ENCODE assay signal across 17 cellular contexts in the genomic region with DNA sequence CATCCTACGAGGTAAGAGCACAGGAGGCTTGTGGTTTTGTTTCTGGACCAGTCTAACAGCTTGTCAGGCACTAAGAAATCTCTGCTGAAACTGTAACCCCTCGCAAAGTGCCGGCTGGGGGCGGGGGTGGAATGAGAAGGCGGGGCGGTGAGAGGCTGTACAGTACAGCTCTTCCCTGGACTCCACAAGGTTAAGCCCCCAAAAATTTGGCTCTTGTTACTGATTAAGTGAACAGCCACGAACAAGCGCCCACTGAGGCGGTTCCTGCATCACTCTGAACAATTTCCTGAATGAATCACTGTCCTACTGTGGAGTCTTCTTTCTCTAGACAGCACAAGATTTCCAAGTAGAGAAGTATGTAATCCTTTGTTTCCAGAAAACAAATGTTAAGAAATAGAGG. TPM values are rescaled to one million over a fixed set of nuclear protein-coding genes. Genes with fewer than 3 reads are reported as not detected.
A peak's percentile ranks its signal among the peaks of the same experiment; 100 is the strongest.
DNase-seq lines count a peak whose midpoint lies in the region; ATAC-seq and TF ChIP-seq lines count a peak whose summit lies in the region.
"Had no signal": no experiment of that assay in that cellular context is flagged by ENCODE, and none has a peak within 500 bp of the region (broad histone marks: within the 10 kb centered on the region; RNA-seq: fewer than 3 reads in every experiment).

No MANE protein-coding gene starts in this region.

- intact Hi-C loops in activated naive CD4-positive, alpha-beta T cell treated with anti-CD3 and anti-CD28 coated beads for 36 hours (cut with micrococcal nuclease) = no loop called here

- H3K4me1 Mint-ChIP-seq in activated naive CD4-positive, alpha-beta T cell treated with anti-CD3 and anti-CD28 coated beads for 36 hours (ENCODE audit: low read depth) = peaks cover 26% of the 10 kb centered on the region
- H3K4me1 Mint-ChIP-seq: mesothelial cell of epicardium had no signal

- WGBS in GM23248 (ENCODE audit: low coverage in 1 of 2, low lambda C conversion rate in 2 of 2, missing lambda C conversion rate in 2 of 2), 2 experiments = 44 to 45% methylated on average over 9 of the region's 9 CpGs

- 0 out of 2 replicates have a peak, but pooled peaks cover 4% of the 10 kb centered on the region for H3K4me1 ChIP-seq in GM23248 (ENCODE audit: insufficient read depth)

- no peak overlapping the region for H3K9ac ChIP-seq in GM23248

- H3K4me3 ChIP-seq in GM23248 = no peak overlapping the region
- no peak overlapping the region for H3K4me3 ChIP-seq in epithelial cell of esophagus (ENCODE audit: low read length)

- 0 out of 2 replicates have a peak, but pooled peaks cover 3% of the 10 kb centered on the region for H3K27me3 ChIP-seq in GM23248 (replicated peaks; ENCODE audit: insufficient read depth)

- no peaks in the 10 kb centered on the region for H3F3A ChIP-seq in GM23248 (ENCODE audit: insufficient read depth)

- H3K9me3 Mint-ChIP-seq in activated naive CD4-positive, alpha-beta T cell treated with anti-CD3 and anti-CD28 coated beads for 36 hours = no peaks in the 10 kb centered on the region
- H3K9me3 Mint-ChIP-seq: dendritic cell treated with granulocyte-macrophage colony-stimulating factor and Interleukin-4, amounts not matched to agents 40 ng/mL and 50 ng/mL, for 4 days; mesothelial cell of epicardium had no signal

- ATAC-seq in HG03196 (IDR thresholded peaks at IDR 0.05; ENCODE audit: unreplicated experiment) = no peak

- H3K9me2 ChIP-seq in GM23248 (ENCODE audit: insufficient read depth) = no peaks in the 10 kb centered on the region

- peak overlapping the region; percentile 52 for H2AFZ ChIP-seq in GM23248

- no peaks in the 10 kb centered on the region for H3K36me3 Mint-ChIP-seq in activated naive CD4-positive, alpha-beta T cell treated with anti-CD3 and anti-CD28 coated beads for 36 hours (ENCODE audit: low read depth)
- H3K36me3 Mint-ChIP-seq: mesothelial cell of epicardium had no signal

- H3K27ac Mint-ChIP-seq in activated naive CD4-positive, alpha-beta T cell treated with anti-CD3 and anti-CD28 coated beads for 36 hours = no peak overlapping the region
- H3K27ac Mint-ChIP-seq: dendritic cell treated with granulocyte-macrophage colony-stimulating factor and Interleukin-4, amounts not matched to agents 40 ng/mL and 50 ng/mL, for 4 days; mesothelial cell of epicardium had no signal

- H3K4me3 Mint-ChIP-seq in activated naive CD4-positive, alpha-beta T cell treated with anti-CD3 and anti-CD28 coated beads for 36 hours = no peak overlapping the region
- H3K4me3 Mint-ChIP-seq: dendritic cell treated with granulocyte-macrophage colony-stimulating factor and Interleukin-4, amounts not matched to agents 40 ng/mL and 50 ng/mL, for 4 days; mesothelial cell of epicardium had no signal

- H4K20me1 ChIP-seq in GM23248 (ENCODE audit: insufficient read depth) = no peaks in the 10 kb centered on the region

- peak overlapping the region; percentile 50 for H3K4me2 ChIP-seq in GM23248 (ENCODE audit: unreplicated experiment)

- in situ Hi-C loops in GM23248 (cut with MboI) = no loop called here

- H3K79me2 ChIP-seq in GM23248 (ENCODE audit: insufficient read depth) = no peaks in the 10 kb centered on the region

- H3K36me3 ChIP-seq in GM23248 (ENCODE audit: low read depth) = no peaks in the 10 kb centered on the region
- H3K36me3 ChIP-seq: WERI-Rb-1 had no signal

- DNase-seq in GM23248 (peak; percentile 65), RPMI7951 (ENCODE audit: low read depth) (peak; percentile 17), epithelial cell of esophagus (ENCODE audit: low read depth) (peak; percentile 50), renal cortical epithelial cell (ENCODE audit: low read depth) (peak; percentile 40), NCI-H526 (lab: John Stamatoyannopoulos, UW) (no peak), germinal center (ENCODE audit: low spot score) (no peak)
- no peak for DNase-seq in activated naive CD4-positive, alpha-beta T cell treated with anti-CD3 and anti-CD28 coated beads for 36 hours
- DNase-seq: DMS153, hippocampal formation, NCI-H446 treated with DMSO at 0.1 percent for 48 hours, SHP77 treated with DMSO at 0.1 percent for 48 hours, substantia nigra, WERI-Rb-1 had no signal

- CTCF ChIA-PET in activated naive CD4-positive, alpha-beta T cell treated with anti-CD3 and anti-CD28 coated beads for 36 hours (lab: Charles Lee) = interaction anchor here (1.2 kb wide), 1 partner anchor 83 kb away, joined by 5 read pairs; no protein-coding TSS in a partner anchor

- no peaks in the 10 kb centered on the region for H3K9me3 ChIP-seq in GM23248 (ENCODE audit: low read depth)

- no peak for TF ChIP-seq CTCF in epithelial cell of esophagus (IDR thresholded peaks at IDR 0.05; ENCODE audit: insufficient read depth, low read depth, low read length, missing control alignments)

- H3K27ac ChIP-seq in GM23248 = no peak overlapping the region
- H3K27ac ChIP-seq: WERI-Rb-1 had no signal

- peaks cover 9% of the 10 kb centered on the region for H3K27me3 Mint-ChIP-seq in activated naive CD4-positive, alpha-beta T cell treated with anti-CD3 and anti-CD28 coated beads for 36 hours (ENCODE audit: low read depth)

RNA-seq across cellular contexts. Expression of gene FBP2, which starts 6.8 kb away (rescaled TPM):
- not detected in 2 replicates for total RNA-seq in GM23248 (2014; rRNA removed; shearing (Covaris generic))
- not detected in 2 replicates for polyA plus RNA-seq in GM23248 (2016; fragmentation: Nextera tagmentation; extraction: Ambion mirVana)
- total RNA-seq in RPMI7951 (2014; rRNA removed; shearing (Covaris generic)) = not detected in 2 replicates
- not detected in 2 replicates for total RNA-seq in renal cortical epithelial cell
- total RNA-seq in activated naive CD4-positive, alpha-beta T cell treated with anti-CD3 and anti-CD28 coated beads for 36 hours = not detected
- total RNA-seq: mesothelial cell of epicardium, pulmonary artery endothelial cell had no signal

RNA-seq across cellular contexts. Expression of gene PCAT7, which starts 31.9 kb away (rescaled TPM):
- not detected in 2 replicates for total RNA-seq in GM23248 (2014; rRNA removed; shearing (Covaris generic))
- polyA plus RNA-seq in GM23248 (2016; fragmentation: Nextera tagmentation; extraction: Ambion mirVana) = not detected in 2 replicates
- 0.29 and 0.36 TPM in 2 replicates for total RNA-seq in RPMI7951 (2014; rRNA removed; shearing (Covaris generic))
- 0.30 and 1.0 TPM in 2 replicates for total RNA-seq in renal cortical epithelial cell
- total RNA-seq in activated naive CD4-positive, alpha-beta T cell treated with anti-CD3 and anti-CD28 coated beads for 36 hours = not detected

RNA-seq across cellular contexts. Expression of gene FBP1, which starts 52.5 kb away (rescaled TPM):
- total RNA-seq in GM23248 (2014; rRNA removed; shearing (Covaris generic)) = not detected in 2 replicates
- not detected in 2 replicates for polyA plus RNA-seq in GM23248 (2016; fragmentation: Nextera tagmentation; extraction: Ambion mirVana)
- total RNA-seq in RPMI7951 (2014; rRNA removed; shearing (Covaris generic)) = not detected in 2 replicates
- 0.10 and 2.3 TPM in 2 replicates for total RNA-seq in renal cortical epithelial cell
- 1 to 10 TPM; 1.5 to 1.9 TPM for total RNA-seq in activated naive CD4-positive, alpha-beta T cell treated with anti-CD3 and anti-CD28 coated beads for 36 hours

Comparison
In these comparisons a context has a peak if more than half of its experiments do, and no peak if none do; other contexts are left out.
1. DNase-seq: peak in GM23248 (single experiment), RPMI7951 (single experiment), epithelial cell of esophagus (single experiment) and renal cortical epithelial cell (single experiment); none in activated naive CD4-positive, alpha-beta T cell treated with anti-CD3 and anti-CD28 coated beads for 36 hours (single experiment), NCI-H526 (0 of 2) and germinal center (single experiment).